In genomic region chr3:112119686-112120484, GRCh38 we compare ENCODE assay signal across 16 cellular contexts. TPM values are rescaled to one million over a fixed set of nuclear protein-coding genes. Genes with fewer than 3 reads are reported as not detected.
DNase-seq lines count a peak whose midpoint lies in the region; ATAC-seq lines count a peak whose summit lies in the region.
"Had no signal": no experiment of that assay in that cellular context is flagged by ENCODE, and none has a peak within 500 bp of the region (broad histone marks: within the 10 kb centered on the region; RNA-seq: fewer than 3 reads in every experiment).

No MANE protein-coding gene starts in this region.

- no peaks in the 10 kb centered on the region for H3K36me3 Mint-ChIP-seq in stimulated activated naive CD8-positive, alpha-beta T cell treated with anti-CD3 and anti-CD28 coated beads, Interleukin-15, Interleukin-2, amounts not matched to agents 100 ng/mL and 50 ng/mL, for 24 hours (ENCODE audit: low read depth)

- no peaks in the 10 kb centered on the region for H3K27me3 Mint-ChIP-seq in stimulated activated naive CD8-positive, alpha-beta T cell treated with anti-CD3 and anti-CD28 coated beads, Interleukin-15, Interleukin-2, amounts not matched to agents 100 ng/mL and 50 ng/mL, for 24 hours

- peak overlapping the region; percentile 44 for H3K4me3 Mint-ChIP-seq in stimulated activated naive CD8-positive, alpha-beta T cell treated with anti-CD3 and anti-CD28 coated beads, Interleukin-15, Interleukin-2, amounts not matched to agents 100 ng/mL and 50 ng/mL, for 24 hours

- ATAC-seq in stimulated activated naive CD8-positive, alpha-beta T cell treated with anti-CD3 and anti-CD28 coated beads, Interleukin-15, Interleukin-2, amounts not matched to agents 100 U/mL and 50 U/mL, for 24 hours = no peak
- ATAC-seq: activated CD4-positive, CD25-positive, alpha-beta regulatory T cell treated with anti-CD3 and anti-CD28 coated beads, Interleukin-2, amount 50 U/mL, for 24 hours; gastroesophageal sphincter had no signal

- H3K27ac Mint-ChIP-seq in stimulated activated naive CD8-positive, alpha-beta T cell treated with anti-CD3 and anti-CD28 coated beads, Interleukin-15, Interleukin-2, amounts not matched to agents 100 ng/mL and 50 ng/mL, for 24 hours = peak overlapping the region; percentile 64

- no peaks in the 10 kb centered on the region for H3K9me3 Mint-ChIP-seq in stimulated activated naive CD8-positive, alpha-beta T cell treated with anti-CD3 and anti-CD28 coated beads, Interleukin-15, Interleukin-2, amounts not matched to agents 100 ng/mL and 50 ng/mL, for 24 hours
- H3K9me3 Mint-ChIP-seq: activated T-cell treated with anti-CD3 and anti-CD28 coated beads, Interleukin-2, amount 50 U/mL, for 4 hours had no signal

- H3K4me1 Mint-ChIP-seq in stimulated activated naive CD8-positive, alpha-beta T cell treated with anti-CD3 and anti-CD28 coated beads, Interleukin-15, Interleukin-2, amounts not matched to agents 100 ng/mL and 50 ng/mL, for 24 hours (ENCODE audit: low read depth) = peaks cover 62% of the 10 kb centered on the region

- DNase-seq in stimulated activated naive CD8-positive, alpha-beta T cell treated with anti-CD3 and anti-CD28 coated beads, Interleukin-15, Interleukin-2, amounts not matched to agents 100 U/mL and 50 U/mL, for 24 hours = no peak
- DNase-seq in NCI-H2029 (lab: John Stamatoyannopoulos, UW) (peak; percentile 26), foreskin melanocyte (peak; percentile 47), amygdala (lab: John Stamatoyannopoulos, UW) (no peak), H4 (ENCODE audit: low spot score) (no peak), HCEC 1CT (no peak), CD1c-positive myeloid dendritic cell (ENCODE audit: extremely low spot score) (no peak)
- DNase-seq: activated T-cell treated with anti-CD3 and anti-CD28 coated beads, Interleukin-2, amount 50 U/mL, for 4 hours; aorta; colonic mucosa; NCI-H510A; Peyer's patch; stimulated activated CD4-positive, alpha-beta T cell treated with anti-CD3 and anti-CD28 coated beads, Interleukin-4, amount 100 ng/mL, for 1 hour had no signal

RNA-seq across cellular contexts. Expression of gene GCSAM, which starts 13.2 kb away (rescaled TPM):
- total RNA-seq in H4 (2014; rRNA removed; shearing (Covaris generic)) = not detected in 2 replicates

RNA-seq across cellular contexts. Expression of gene C3orf52, which starts 33.7 kb away (rescaled TPM):
- total RNA-seq in H4 (2014; rRNA removed; shearing (Covaris generic)) = 2.0 and 3.0 TPM in 2 replicates

Comparison
In these comparisons a context has a peak if more than half of its experiments do, and no peak if none do; other contexts are left out.
1. DNase-seq: peak in NCI-H2029 (single experiment) and foreskin melanocyte (single experiment); none in stimulated activated naive CD8-positive, alpha-beta T cell treated with anti-CD3 and anti-CD28 coated beads, Interleukin-15, Interleukin-2, amounts not matched to agents 100 U/mL and 50 U/mL, for 24 hours (single experiment), amygdala (0 of 56), H4 (single experiment), HCEC 1CT (single experiment) and CD1c-positive myeloid dendritic cell (single experiment).